Comparison of ENCODE assay signal across 17 cellular contexts in genomic region chr1:31798086-31798432, GRCh38. TPM values are rescaled to one million over a fixed set of nuclear protein-coding genes. Genes with fewer than 3 reads are reported as not detected.
DNase-seq lines count a peak whose midpoint lies in the region; ATAC-seq, FAIRE-seq and TF ChIP-seq lines count a peak whose summit lies in the region.
"Had no signal": no experiment of that assay in that cellular context is flagged by ENCODE, and none has a peak within 500 bp of the region (broad histone marks: within the 10 kb centered on the region; RNA-seq: fewer than 3 reads in every experiment).

No MANE protein-coding gene starts in this region.

- intact Hi-C loops in MCF 10A (cut with micrococcal nuclease) = loop anchor here (10.0 kb wide), 1 partner anchor 267 kb away; no protein-coding TSS in a partner anchor
- intact Hi-C loops in kidney (cut with DNase I) = no loop called here
- intact Hi-C loops in CD8-positive, alpha-beta T cell (cut with DNase I, micrococcal nuclease) = loop anchor here in 1 of 2 experiments (10.0 kb wide), 1 partner anchor 503 kb away; the partner anchor contains the start of genes SNRNP40 and ZCCHC17

- H3K27me3 ChIP-seq in thoracic aorta (replicated peaks; ENCODE audit: insufficient read depth) = no peaks in the 10 kb centered on the region
- no peaks in the 10 kb centered on the region for H3K27me3 ChIP-seq in CD8-positive, alpha-beta T cell (ENCODE audit: insufficient read depth, low read length)

- H3K4me3 ChIP-seq in HFF-Myc (replicated peaks; ENCODE audit: low read depth, low read length) = peak overlapping the region; percentile 41
- H3K4me3 ChIP-seq in kidney (ENCODE audit: low read length in 2 of 2) = no peak overlapping the region
- H3K4me3 ChIP-seq in thoracic aorta = peak overlapping the region; percentile 48
- H3K4me3 ChIP-seq in CD8-positive, alpha-beta T cell (ENCODE audit: low read depth, low read length) = no peak overlapping the region
- H3K4me3 ChIP-seq: mucosa of descending colon, psoas muscle had no signal

- no peak for TF ChIP-seq CTCF in HFF-Myc (IDR thresholded peaks at IDR 0.05; ENCODE audit: low read depth, low read length, missing control alignments)
- no peak for TF ChIP-seq CTCF in MCF 10A (IDR thresholded peaks at IDR 0.05; ENCODE audit: unreplicated experiment)
- TF ChIP-seq CTCF in kidney (IDR thresholded peaks at IDR 0.05; ENCODE audit: borderline replicate concordance, extremely low read depth, insufficient read depth) = no peak
- TF ChIP-seq CTCF in thoracic aorta (IDR thresholded peaks at IDR 0.05) = no peak
- TF ChIP-seq CTCF in CD8-positive, alpha-beta T cell (IDR thresholded peaks at IDR 0.05) = no peak

- no TSS peak for BruUV-seq in MCF 10A (replicated peaks; lab: Mats Ljungman, UMichigan)

- H3K36me3 Mint-ChIP-seq in MCF 10A (ENCODE audit: insufficient read depth, unreplicated experiment) = no peaks in the 10 kb centered on the region
- no peaks in the 10 kb centered on the region for H3K36me3 Mint-ChIP-seq in CD8-positive, alpha-beta T cell

- no peak for ATAC-seq in thoracic aorta (ENCODE audit: insufficient number of reproducible peaks, low FRiP score, low read depth)
- ATAC-seq in CD8-positive, alpha-beta T cell = no peak
- no peak for ATAC-seq in GM18870 (IDR thresholded peaks at IDR 0.05; ENCODE audit: unreplicated experiment)
- ATAC-seq: activated CD8-positive, alpha-beta T cell treated with anti-CD3 and anti-CD28 coated beads, Interleukin-2, amount 10 ng/mL, durations not matched to agents 7 days and 5 days had no signal

- FAIRE-seq in kidney (lab: Jason Lieb, UNC) = no peak

- no peak overlapping the region for H3K4me3 Mint-ChIP-seq in MCF 10A (ENCODE audit: unreplicated experiment)
- H3K4me3 Mint-ChIP-seq in CD8-positive, alpha-beta T cell = no peak overlapping the region
- H3K4me3 Mint-ChIP-seq: activated CD8-positive, alpha-beta T cell treated with anti-CD3 and anti-CD28 coated beads, Interleukin-2, amount 10 ng/mL, durations not matched to agents 7 days and 5 days; stimulated activated naive CD8-positive, alpha-beta T cell treated with anti-CD3 and anti-CD28 coated beads, Interleukin-15, Interleukin-2, amounts not matched to agents 100 ng/mL and 50 ng/mL, for 24 hours had no signal

- no peaks in the 10 kb centered on the region for H3K9me3 ChIP-seq in kidney (ENCODE audit: control insufficient read depth in 1 of 2, low read length in 2 of 2)
- H3K9me3 ChIP-seq in thoracic aorta = no peaks in the 10 kb centered on the region
- no peaks in the 10 kb centered on the region for H3K9me3 ChIP-seq in CD8-positive, alpha-beta T cell (ENCODE audit: low read length)
- H3K9me3 ChIP-seq: mucosa of descending colon, psoas muscle had no signal

- H3K4me1 ChIP-seq in kidney (ENCODE audit: control insufficient read depth in 1 of 2, insufficient read depth in 1 of 2, low read depth in 1 of 2, low read length in 2 of 2) (no peaks in the 10 kb centered on the region), thoracic aorta (ENCODE audit: control insufficient read depth in 1 of 2, low read depth in 2 of 2) (peaks cover 5 to 15% of the 10 kb centered on the region in 2 donors)
- no peaks in the 10 kb centered on the region for H3K4me1 ChIP-seq in CD8-positive, alpha-beta T cell (ENCODE audit: insufficient read depth, low read length)
- H3K4me1 ChIP-seq: psoas muscle had no signal

- POLR2A ChIA-PET in MCF 10A (lab: Yijun Ruan, JAX) = interaction anchor here (0.6 to 2.3 kb wide), 3 partner anchors 9 to 137 kb away, joined by 3 to 5 read pairs (median 4); no protein-coding TSS in a partner anchor
- POLR2A ChIA-PET in CD8-positive, alpha-beta T cell (lab: Charles Lee) = interaction anchor here (1.1 kb wide), 1 partner anchor 9 kb away, joined by 3 read pairs; no protein-coding TSS in a partner anchor

- no peak overlapping the region for H3K9ac ChIP-seq in kidney (ENCODE audit: low read length in 2 of 2)

- H3K9me3 Mint-ChIP-seq in MCF 10A (ENCODE audit: unreplicated experiment) = no peaks in the 10 kb centered on the region
- H3K9me3 Mint-ChIP-seq in CD8-positive, alpha-beta T cell = no peaks in the 10 kb centered on the region
- H3K9me3 Mint-ChIP-seq: stimulated activated naive CD8-positive, alpha-beta T cell treated with anti-CD3 and anti-CD28 coated beads, Interleukin-15, Interleukin-2, amounts not matched to agents 100 ng/mL and 50 ng/mL, for 24 hours had no signal

- peaks cover 7% of the 10 kb centered on the region for H3K27me3 Mint-ChIP-seq in MCF 10A (ENCODE audit: insufficient read depth, unreplicated experiment)
- no peaks in the 10 kb centered on the region for H3K27me3 Mint-ChIP-seq in CD8-positive, alpha-beta T cell (ENCODE audit: low read depth)
- H3K27me3 Mint-ChIP-seq: stimulated activated naive CD8-positive, alpha-beta T cell treated with anti-CD3 and anti-CD28 coated beads, Interleukin-15, Interleukin-2, amounts not matched to agents 100 ng/mL and 50 ng/mL, for 24 hours had no signal

- H3K27ac Mint-ChIP-seq in MCF 10A (ENCODE audit: low read depth, unreplicated experiment) = peak overlapping the region; percentile 37
- no peak overlapping the region for H3K27ac Mint-ChIP-seq in CD8-positive, alpha-beta T cell
- H3K27ac Mint-ChIP-seq: activated CD8-positive, alpha-beta T cell treated with anti-CD3 and anti-CD28 coated beads, Interleukin-2, amount 10 ng/mL, durations not matched to agents 7 days and 5 days; stimulated activated naive CD8-positive, alpha-beta T cell treated with anti-CD3 and anti-CD28 coated beads, Interleukin-15, Interleukin-2, amounts not matched to agents 100 ng/mL and 50 ng/mL, for 24 hours had no signal

- H3K36me3 ChIP-seq in kidney (ENCODE audit: control insufficient read depth in 1 of 2, insufficient read depth in 2 of 2, low read length in 2 of 2) (no peaks in the 10 kb centered on the region), thoracic aorta (no peaks in the 10 kb centered on the region)
- no peaks in the 10 kb centered on the region for H3K36me3 ChIP-seq in CD8-positive, alpha-beta T cell (ENCODE audit: insufficient read depth, low read length)

- peaks cover 9% of the 10 kb centered on the region for H3K4me1 Mint-ChIP-seq in MCF 10A (ENCODE audit: insufficient read depth, unreplicated experiment)
- H3K4me1 Mint-ChIP-seq in CD8-positive, alpha-beta T cell (ENCODE audit: low read depth) = peaks cover 11% of the 10 kb centered on the region

- CTCF ChIA-PET in MCF 10A (lab: Yijun Ruan, JAX) = interaction anchor here (0.7 to 1.3 kb wide), 4 partner anchors 9 to 221 kb away, joined by 4 to 7 read pairs (median 6); no protein-coding TSS in a partner anchor
- CTCF ChIA-PET in CD8-positive, alpha-beta T cell (lab: Charles Lee) = interaction anchor here (0.9 to 1.5 kb wide), 3 partner anchors 9 to 165 kb away, joined by 3 to 4 read pairs (median 3); no protein-coding TSS in a partner anchor

- DNase-seq in HFF-Myc (ENCODE audit: extremely low read depth, low read depth) (no peak), MCF 10A (ENCODE audit: unreplicated experiment) (no peak), kidney (peak; percentile 47), thoracic aorta (ENCODE audit: low spot score) (no peak), NCI-H2107 treated with DMSO at 0.1 percent for 48 hours (lab: John Stamatoyannopoulos, UW; ENCODE audit: unreplicated experiment) (no peak), caudate nucleus (lab: John Stamatoyannopoulos, UW) (no peak)
- DNase-seq in CD8-positive, alpha-beta T cell = no peak
- DNase-seq: activated CD8-positive, alpha-beta T cell treated with anti-CD3 and anti-CD28 coated beads, Interleukin-2, amount 10 ng/mL, durations not matched to agents 7 days and 5 days; erythroblast; mucosa of descending colon; NCI-H1417; NCI-H526; Right ventricle myocardium superior had no signal

- no peak overlapping the region for H3K27ac ChIP-seq in kidney (ENCODE audit: low read depth in 2 of 2, low read length in 2 of 2)
- no peak overlapping the region for H3K27ac ChIP-seq in thoracic aorta
- no peak overlapping the region for H3K27ac ChIP-seq in caudate nucleus (ENCODE audit: low read depth, low read length)
- no peak overlapping the region for H3K27ac ChIP-seq in CD8-positive, alpha-beta T cell (ENCODE audit: low read depth, low read length)
- H3K27ac ChIP-seq: psoas muscle had no signal

RNA-seq across cellular contexts. Expression of gene SPOCD1, which starts 17.8 kb away (rescaled TPM):
- 0.47 and 0.59 TPM in 2 replicates for total RNA-seq in MCF 10A (2022)
- 0.98 TPM for total RNA-seq in kidney
- polyA plus RNA-seq in kidney (ENCODE audit: insufficient read depth, low read depth, low replicate concordance) = 0.22 TPM
- 10 to 100 TPM in 1 of 2 donors, 1 to 10 TPM in 1; 6.6 to 10.6 TPM for total RNA-seq in thoracic aorta
- total RNA-seq in CD8-positive, alpha-beta T cell = not detected
- total RNA-seq: activated CD8-positive, alpha-beta T cell treated with anti-CD3 and anti-CD28 coated beads, Interleukin-2, amount 10 ng/mL, durations not matched to agents 7 days and 5 days; cerebellum; Right ventricle myocardium superior had no signal

RNA-seq across cellular contexts. Expression of gene ADGRB2, which starts 33.9 kb away (rescaled TPM):
- total RNA-seq in MCF 10A (2022) (1.5 and 1.7 TPM in 2 replicates), kidney (3.2 TPM), thoracic aorta (1 to 10 TPM; 1.5 TPM)
- 5.3 TPM for polyA plus RNA-seq in kidney (ENCODE audit: insufficient read depth, low read depth, low replicate concordance)
- under 1 TPM; 0.25 to 0.79 TPM for total RNA-seq in CD8-positive, alpha-beta T cell

Comparison
In these comparisons a context has a peak if more than half of its experiments do, and no peak if none do; other contexts are left out.
1. H3K4me3 ChIP-seq: peak in HFF-Myc (single experiment) and thoracic aorta (single experiment); none in kidney (0 of 2) and CD8-positive, alpha-beta T cell (single experiment).